Comparison of ENCODE assay signal across 13 cellular contexts in the genomic region with DNA sequence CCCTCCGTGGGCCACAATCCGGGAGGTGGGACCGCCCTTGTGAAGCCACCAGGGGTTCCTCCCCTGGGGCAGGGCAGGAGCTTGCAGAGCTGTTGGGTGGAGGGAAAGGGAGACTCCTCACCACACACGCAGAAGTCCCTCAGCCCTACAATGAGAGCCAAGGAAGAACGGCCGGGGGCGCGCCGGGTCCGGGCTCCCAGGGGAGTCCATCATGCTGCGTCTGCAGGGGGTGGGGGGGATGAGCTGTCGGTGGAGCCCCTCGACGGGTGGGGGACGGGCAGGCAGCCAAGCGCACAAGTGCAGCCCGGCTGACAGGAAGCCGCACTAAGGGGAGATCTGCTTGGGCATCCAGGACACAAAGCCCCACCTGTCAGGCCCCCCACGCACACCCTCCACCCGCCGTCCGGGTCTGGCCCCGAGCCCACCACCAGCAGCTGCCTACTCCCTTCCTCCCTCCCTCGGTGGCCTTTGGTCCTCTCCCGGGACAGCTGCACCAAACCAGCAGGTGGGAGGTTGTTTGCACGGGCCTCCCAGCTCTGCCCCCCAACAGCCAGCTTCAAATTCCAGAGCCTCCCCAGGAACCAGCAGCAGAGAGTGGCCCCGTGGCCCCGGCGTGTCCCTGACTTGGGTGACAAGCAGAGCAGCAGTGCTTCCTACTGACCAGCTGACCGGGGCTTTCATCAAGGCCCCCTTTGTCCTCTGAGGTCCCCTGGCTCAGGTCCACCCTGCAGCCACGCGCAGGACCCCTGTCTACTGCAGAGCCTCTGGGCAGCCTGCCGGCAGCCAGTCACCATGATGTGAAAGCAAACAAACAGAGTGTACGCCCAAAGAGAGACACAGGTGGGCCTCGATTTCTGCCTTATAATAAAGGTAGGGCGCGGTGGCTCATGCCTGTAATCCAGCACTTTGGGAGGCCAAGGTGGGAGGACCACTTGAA. TPM values are rescaled to one million over a fixed set of nuclear protein-coding genes. Genes with fewer than 3 reads are reported as not detected.
DNase-seq lines count a peak whose midpoint lies in the region; ATAC-seq, FAIRE-seq and TF ChIP-seq lines count a peak whose summit lies in the region.
"Had no signal": no experiment of that assay in that cellular context is flagged by ENCODE, and none has a peak within 500 bp of the region (broad histone marks: within the 10 kb centered on the region; RNA-seq: fewer than 3 reads in every experiment).

No MANE protein-coding gene starts in this region.

- H3K4me1 ChIP-seq in HepG2 (ENCODE audit: insufficient read depth, low read length) (peaks cover 58% of the 10 kb centered on the region), GM23338 (ENCODE audit: insufficient read depth) (peaks cover 3% of the 10 kb centered on the region; the same call in 1 of the 2 replicates)
- no peaks in the 10 kb centered on the region for H3K4me1 ChIP-seq in CD4-positive, alpha-beta memory T cell (ENCODE audit: insufficient read depth, low read length)

- H3K9me2 ChIP-seq in GM23338 (ENCODE audit: insufficient read depth), result no peaks in the 10 kb centered on the region

- POLR2A ChIA-PET in HepG2 (lab: Yijun Ruan, JAX), result interaction anchor here (1.2 kb wide), 1 partner anchor 12 kb away, joined by 6 read pairs; no protein-coding TSS in a partner anchor
- POLR2A ChIA-PET in CD4-positive, alpha-beta memory T cell (lab: Charles Lee; ENCODE audit: partially characterized antibody), result no interaction called here

- H3K9me3 Mint-ChIP-seq in CD4-positive, alpha-beta memory T cell, result no peaks in the 10 kb centered on the region
- H3K9me3 Mint-ChIP-seq in GM23338, result no peaks in the 10 kb centered on the region
- H3K9me3 Mint-ChIP-seq: activated naive CD4-positive, alpha-beta T cell treated with anti-CD3 and anti-CD28 coated beads, Interleukin-2, amount 10 ng/mL, durations not matched to agents 7 days and 5 days had no signal

- TF ChIP-seq CTCF in HepG2 (CRISPR knock-in tag; IDR thresholded peaks at IDR 0.05) (peak; percentile 53; the same call in 1 of the 2 replicates), GM23338 (conservative IDR thresholded peaks at IDR 0.05; ENCODE audit: low read depth in 2 of 2) (no peak)

- H3K36me3 Mint-ChIP-seq in CD4-positive, alpha-beta memory T cell, result no peaks in the 10 kb centered on the region
- H3K36me3 Mint-ChIP-seq in GM23338 (ENCODE audit: low read depth), result no peaks in the 10 kb centered on the region
- H3K36me3 Mint-ChIP-seq: activated naive CD4-positive, alpha-beta T cell treated with anti-CD3 and anti-CD28 coated beads, Interleukin-2, amount 10 ng/mL, durations not matched to agents 7 days and 5 days had no signal

- no peak for FAIRE-seq in HepG2 (lab: Jason Lieb, UNC)
- FAIRE-seq: A549, GM12892 had no signal

- H3K27me3 ChIP-seq in HepG2 (ENCODE audit: control insufficient read depth in 1 of 2, insufficient read depth in 2 of 2, low read length in 2 of 2) (no peaks in the 10 kb centered on the region), GM23338 (ENCODE audit: insufficient read depth) (no peaks in the 10 kb centered on the region)
- no peaks in the 10 kb centered on the region for H3K27me3 ChIP-seq in CD4-positive, alpha-beta memory T cell (ENCODE audit: insufficient read depth, low read length)
- H3K27me3 ChIP-seq: esophagus muscularis mucosa had no signal

- H3K36me3 ChIP-seq in HepG2 (replicated peaks in 1 of 2; ENCODE audit: control insufficient read depth in 1 of 2, insufficient read depth in 2 of 2, low read length in 2 of 2) (no peaks in the 10 kb centered on the region), GM23338 (ENCODE audit: insufficient read depth) (no peaks in the 10 kb centered on the region)
- no peaks in the 10 kb centered on the region for H3K36me3 ChIP-seq in CD4-positive, alpha-beta memory T cell (ENCODE audit: insufficient read depth, low read length)
- H3K36me3 ChIP-seq: esophagus muscularis mucosa had no signal

- TF ChIP-seq EP300 in HepG2 (IDR thresholded peaks at IDR 0.05; ENCODE audit: low read depth in 2 of 2, low read length in 2 of 2), result peak; percentile 26 to 80; a peak in 2 of 4 replicates
- TF ChIP-seq EP300 in HepG2 (CRISPR knock-in tag; IDR thresholded peaks at IDR 0.05; ENCODE audit: borderline replicate concordance), result peak; percentile 90

- CTCF ChIA-PET in HepG2 (lab: Yijun Ruan, JAX; ENCODE audit: low intra/inter-chr PET ratio, low total read pairs), result no interaction called here
- CTCF ChIA-PET in CD4-positive, alpha-beta memory T cell (lab: Charles Lee; ENCODE audit: partially characterized antibody), result no interaction called here

- peak in 1 of 2 experiments; percentile 57; a peak in 2 of 4 replicates for TF ChIP-seq POLR2A in HepG2 (IDR thresholded peaks at IDR 0.05; ENCODE audit: insufficient read depth in 1 of 2, low read depth in 2 of 2, low read length in 2 of 2)

- TF ChIP-seq RAD21 in HepG2 (CRISPR knock-in tag; IDR thresholded peaks at IDR 0.05), result no peak

- H3K27ac Mint-ChIP-seq in CD4-positive, alpha-beta memory T cell, result no peak overlapping the region
- no peak overlapping the region for H3K27ac Mint-ChIP-seq in GM23338
- H3K27ac Mint-ChIP-seq: activated naive CD4-positive, alpha-beta T cell treated with anti-CD3 and anti-CD28 coated beads, Interleukin-2, amount 10 ng/mL, durations not matched to agents 7 days and 5 days had no signal

- intact Hi-C loops in HepG2 (cut with micrococcal nuclease; ENCODE audit: unreplicated experiment), result loop anchor here (5.0 kb wide), 1 partner anchor 46 kb away; no protein-coding TSS in a partner anchor
- intact Hi-C loops in CD4-positive, alpha-beta memory T cell (cut with micrococcal nuclease), result no loop called here

- H4K20me1 ChIP-seq in HepG2 (ENCODE audit: insufficient read depth, low read length) (no peaks in the 10 kb centered on the region), GM23338 (replicated peaks; ENCODE audit: insufficient read depth) (no peaks in the 10 kb centered on the region)

- no peaks in the 10 kb centered on the region for H3F3A ChIP-seq in GM23338 (replicated peaks; ENCODE audit: low read depth)

- H3K4me3 Mint-ChIP-seq in CD4-positive, alpha-beta memory T cell, result no peak overlapping the region
- H3K4me3 Mint-ChIP-seq in GM23338, result no peak overlapping the region
- H3K4me3 Mint-ChIP-seq: activated naive CD4-positive, alpha-beta T cell treated with anti-CD3 and anti-CD28 coated beads, Interleukin-2, amount 10 ng/mL, durations not matched to agents 7 days and 5 days had no signal

- H3K27ac ChIP-seq in HepG2 (ENCODE audit: extremely low read length, insufficient read depth, low read length) (peak overlapping the region; percentile 70), GM23338 (ENCODE audit: low read depth) (no peak overlapping the region)
- no peak overlapping the region for H3K27ac ChIP-seq in CD4-positive, alpha-beta memory T cell (ENCODE audit: low read depth, low read length)
- H3K27ac ChIP-seq: esophagus muscularis mucosa, HL-60 had no signal

- peaks cover 2 to 4% of the 10 kb centered on the region in 2 donors for H3K27me3 Mint-ChIP-seq in CD4-positive, alpha-beta memory T cell
- peaks cover 1% of the 10 kb centered on the region for H3K27me3 Mint-ChIP-seq in GM23338 (ENCODE audit: insufficient read depth, low read depth, poor library complexity)

- H3K9ac ChIP-seq in HepG2 (ENCODE audit: insufficient read depth, low read depth, low read length), result peak overlapping the region; percentile 76

- in situ Hi-C loops in HepG2 (cut with HindIII; ENCODE audit: extremely low pct_ligation_motif_present, low pct_unique_long_range_greater_than_20kb), result no loop called here

- H3K4me1 Mint-ChIP-seq in CD4-positive, alpha-beta memory T cell, result no peaks in the 10 kb centered on the region
- H3K4me1 Mint-ChIP-seq in GM23338, result peaks cover 11% of the 10 kb centered on the region; the same call in 2 of the 3 replicates
- H3K4me1 Mint-ChIP-seq: activated naive CD4-positive, alpha-beta T cell treated with anti-CD3 and anti-CD28 coated beads, Interleukin-2, amount 10 ng/mL, durations not matched to agents 7 days and 5 days had no signal

- peak overlapping the region; percentile 32 to 66 (median 49); a peak in 5 of 6 replicates for H3K4me3 ChIP-seq in HepG2 (replicated peaks in 1 of 3; ENCODE audit: insufficient read depth in 1 of 3, low read depth in 2 of 3, low read length in 3 of 3)
- H3K4me3 ChIP-seq in CD4-positive, alpha-beta memory T cell (ENCODE audit: low read length in 2 of 2), result no peak overlapping the region
- no peak overlapping the region for H3K4me3 ChIP-seq in GM23338
- H3K4me3 ChIP-seq: A549, esophagus muscularis mucosa had no signal

- H3K9me3 ChIP-seq in HepG2 (ENCODE audit: low read length), result no peaks in the 10 kb centered on the region
- H3K9me3 ChIP-seq in CD4-positive, alpha-beta memory T cell (ENCODE audit: control insufficient read depth in 1 of 2, low read length in 2 of 2), result no peaks in the 10 kb centered on the region
- H3K9me3 ChIP-seq: A549, esophagus muscularis mucosa had no signal

- H2AFZ ChIP-seq in HepG2 (ENCODE audit: low read length) (no peak overlapping the region), GM23338 (no peak overlapping the region)

- peak; percentile 17 for DNase-seq in NCI-H1694 treated with DMSO at 0.1 percent for 48 hours (lab: John Stamatoyannopoulos, UW)
- no peak for DNase-seq in NCI-H1694 (lab: John Stamatoyannopoulos, UW)
- DNase-seq in SK-N-DZ (ENCODE audit: low spot score), result peak; percentile 9
- DNase-seq in HepG2 (ENCODE audit: low spot score), result peak; percentile 87
- peak; percentile 93 for DNase-seq in superior temporal gyrus (ENCODE audit: extremely low spot score)
- no peak for DNase-seq in CD4-positive, alpha-beta memory T cell
- no peak for DNase-seq in GM23338 (ENCODE audit: low spot score)
- DNase-seq: activated naive CD4-positive, alpha-beta T cell treated with anti-CD3 and anti-CD28 coated beads, Interleukin-2, amount 10 ng/mL, durations not matched to agents 7 days and 5 days had no signal

- H3K4me2 ChIP-seq in HepG2 (ENCODE audit: low read depth, low read length) (peak overlapping the region; percentile 91), GM23338 (no peak overlapping the region)
- H3K4me2 ChIP-seq: A549 had no signal

- ATAC-seq in HepG2, result peak; percentile 88
- no peak for ATAC-seq in HG03196 (IDR thresholded peaks at IDR 0.05; ENCODE audit: unreplicated experiment)
- ATAC-seq in GM23338, result no peak; the same call in 2 of the 3 replicates

- no peaks in the 10 kb centered on the region for H3K79me2 ChIP-seq in HepG2 (ENCODE audit: insufficient read depth, low read length)
- no peaks in the 10 kb centered on the region for H3K79me2 ChIP-seq in GM23338 (replicated peaks; ENCODE audit: insufficient read depth)

- TSS peak; percentile 65 for BruUV-seq in HepG2 (replicated peaks; lab: Mats Ljungman, UMichigan)

- 4% methylated on average over 15 of the region's 37 CpGs for WGBS in HepG2 (ENCODE audit: low lambda C conversion rate)

RNA-seq across cellular contexts. Expression of gene HIP1, which starts 50.3 kb away (rescaled TPM):
- 11.8 and 13.5 TPM in 2 replicates for polyA plus RNA-seq in SK-N-DZ (2014; cell fraction: cytosol; rRNA removed)
- polyA plus RNA-seq in SK-N-DZ (2014; cell fraction: nucleus; rRNA removed), result 4.8 and 7.3 TPM in 2 replicates
- 4.5 and 8.6 TPM in 2 replicates for total RNA-seq in HepG2 (2016; rRNA removed; fragmentation: Illumina TruSeq; extraction: Trizol)
- total RNA-seq in HepG2 (2016; cell fraction: cytosol; rRNA removed; fragmentation: Illumina TruSeq; extraction: Trizol; ENCODE audit: low read depth), result 1.3 TPM in 2 replicates
- 4.2 and 4.3 TPM in 2 replicates for total RNA-seq in HepG2 (2016; cell fraction: insoluble cytoplasmic fraction; rRNA removed; fragmentation: Illumina TruSeq; extraction: Trizol)
- total RNA-seq in HepG2 (2016; cell fraction: membrane; rRNA removed; fragmentation: Illumina TruSeq; extraction: Trizol), result 1.5 and 2.5 TPM in 2 replicates
- 4.3 and 7.1 TPM in 2 replicates for total RNA-seq in HepG2 (2016; cell fraction: nucleus; rRNA removed; fragmentation: Illumina TruSeq; extraction: Trizol)
- polyA plus RNA-seq in HepG2 (2011; rRNA removed) (6.2 TPM in 2 replicates), GM23338 (2016; fragmentation: Nextera tagmentation; extraction: Ambion mirVana) (23.2 and 24.9 TPM in 2 replicates)
- 4.0 and 5.3 TPM in 2 replicates for polyA plus RNA-seq in HepG2 (2011; cell fraction: cytosol; rRNA removed)
- polyA plus RNA-seq in HepG2 (2011; cell fraction: nucleus; rRNA removed), result 5.9 and 7.6 TPM in 2 replicates
- 3.9 and 4.2 TPM in 2 replicates for polyA plus RNA-seq in HepG2 (2012)
- polyA plus RNA-seq in HepG2 (2016; cell fraction: cytosol; fragmentation: Illumina TruSeq; extraction: Trizol; ENCODE audit: low read depth), result 1.1 and 1.5 TPM in 2 replicates
- 3.4 and 4.0 TPM in 2 replicates for polyA plus RNA-seq in HepG2 (2016; cell fraction: insoluble cytoplasmic fraction; fragmentation: Illumina TruSeq; extraction: Trizol; ENCODE audit: low read depth)
- 1.0 and 1.9 TPM in 2 replicates for polyA plus RNA-seq in HepG2 (2016; cell fraction: membrane; fragmentation: Illumina TruSeq; extraction: Trizol; ENCODE audit: low read depth)
- 5.3 and 6.5 TPM in 2 replicates for polyA plus RNA-seq in HepG2 (2016; cell fraction: nucleus; fragmentation: Illumina TruSeq; extraction: Trizol; ENCODE audit: insufficient read depth, low read depth)
- polyA minus RNA-seq in HepG2 (2011; rRNA and poly(A)+ RNA removed; ENCODE audit: low replicate concordance), result 20.5 and 48.7 TPM in 2 replicates
- polyA minus RNA-seq in HepG2 (2011; cell fraction: cytosol; rRNA and poly(A)+ RNA removed), result 5.5 and 6.4 TPM in 2 replicates
- polyA minus RNA-seq in HepG2 (2011; cell fraction: nucleus; rRNA and poly(A)+ RNA removed), result 11.1 and 11.6 TPM in 2 replicates
- total RNA-seq in CD4-positive, alpha-beta memory T cell, result 1 to 10 TPM; 3.1 to 3.5 TPM
- 1 to 10 TPM in 1 of 2 donors, not detected in 1; 2.2 TPM for polyA plus RNA-seq in CD4-positive, alpha-beta memory T cell
- total RNA-seq in GM23338 (2014; rRNA removed; shearing (Covaris generic)), result 59.8 and 80.8 TPM in 2 replicates

Comparison
In these comparisons a context has a peak if more than half of its experiments do, and no peak if none do; other contexts are left out.
1. DNase-seq: peak in NCI-H1694 treated with DMSO at 0.1 percent for 48 hours (single experiment), SK-N-DZ (single experiment), HepG2 (single experiment) and superior temporal gyrus (single experiment); none in NCI-H1694 (single experiment), CD4-positive, alpha-beta memory T cell (0 of 5) and GM23338 (single experiment).
2. H3K4me3 ChIP-seq: peak in HepG2 (3 of 3); none in CD4-positive, alpha-beta memory T cell (0 of 2) and GM23338 (single experiment).